20 cellular contexts compared by ENCODE assay signal in the genomic region with DNA sequence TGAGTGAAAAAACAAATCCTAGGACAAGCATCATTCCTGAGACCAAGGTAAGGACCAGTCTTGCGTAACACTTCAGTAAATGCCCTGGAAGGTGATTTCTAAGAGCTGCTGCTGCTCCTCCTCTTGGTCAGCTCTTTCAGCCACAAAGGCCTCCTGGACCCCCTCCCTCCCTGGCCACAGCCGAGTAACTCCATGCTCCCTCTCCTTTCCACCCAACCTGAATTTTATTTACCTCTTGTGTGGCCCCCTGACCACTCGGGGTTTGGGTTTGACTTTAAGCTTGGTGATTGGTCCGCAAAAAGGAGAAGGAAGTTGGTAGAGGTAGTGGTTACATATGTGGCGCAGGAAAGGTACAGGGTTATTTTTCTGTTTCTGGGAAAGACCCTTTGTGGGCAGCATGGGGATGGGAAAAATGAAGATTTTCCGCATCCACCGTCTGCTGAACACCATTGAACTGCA. TPM values are rescaled to one million over a fixed set of nuclear protein-coding genes. Genes with fewer than 3 reads are reported as not detected.
DNase-seq lines count a peak whose midpoint lies in the region; TF ChIP-seq lines count a peak whose summit lies in the region.
"Had no signal": no experiment of that assay in that cellular context is flagged by ENCODE, and none has a peak within 500 bp of the region (broad histone marks: within the 10 kb centered on the region; RNA-seq: fewer than 3 reads in every experiment).

No MANE protein-coding gene starts in this region.

- H4K20me1 ChIP-seq in osteoblast (ENCODE audit: insufficient read depth, low read length): no peaks in the 10 kb centered on the region

- H3K27me3 ChIP-seq in H7 (ENCODE audit: control insufficient read depth, insufficient read depth, low read length) (no peaks in the 10 kb centered on the region; the same call in 1 of the 2 replicates), osteoblast (ENCODE audit: insufficient read depth, low read length) (no peaks in the 10 kb centered on the region), BE2C (no peaks in the 10 kb centered on the region)
- H3K27me3 ChIP-seq: heart left ventricle had no signal

- no peak for TF ChIP-seq CTCF in GM12865 (IDR thresholded peaks at IDR 0.05; ENCODE audit: insufficient read depth, low read depth, low read length, missing control alignments)
- no peak for TF ChIP-seq CTCF in osteoblast (IDR thresholded peaks at IDR 0.05; ENCODE audit: extremely low read depth, low read depth, low read length)
- TF ChIP-seq CTCF in BE2C (IDR thresholded peaks at IDR 0.05; ENCODE audit: low read depth, low read length): no peak

- H3K4me2 ChIP-seq in osteoblast (ENCODE audit: insufficient read depth, low read length): no peak overlapping the region

- H3K79me2 ChIP-seq in osteoblast (ENCODE audit: insufficient read depth, low read length): peaks cover 15% of the 10 kb centered on the region

- H3K27ac ChIP-seq in osteoblast (ENCODE audit: low read depth, low read length): no peak overlapping the region

- H3K4me1 ChIP-seq in osteoblast (ENCODE audit: insufficient read depth, low read length) (peaks cover 5% of the 10 kb centered on the region), BE2C (no peaks in the 10 kb centered on the region)

- H2AFZ ChIP-seq in osteoblast (ENCODE audit: low read length): no peak overlapping the region

- H3K36me3 ChIP-seq in H7 (replicated peaks; ENCODE audit: control insufficient read depth, insufficient read depth, low read length) (no peaks in the 10 kb centered on the region), osteoblast (ENCODE audit: insufficient read depth, low read length) (peaks cover 65% of the 10 kb centered on the region), BE2C (no peaks in the 10 kb centered on the region)

- no peak overlapping the region for H3K4me3 ChIP-seq in GM12865 (ENCODE audit: low read depth, low read length)
- no peak overlapping the region for H3K4me3 ChIP-seq in H7 (ENCODE audit: insufficient read depth, low read depth, low read length)
- no peak overlapping the region for H3K4me3 ChIP-seq in osteoblast (ENCODE audit: insufficient read depth, low read length)
- H3K4me3 ChIP-seq in BE2C (ENCODE audit: low read depth, low read length): no peak overlapping the region
- H3K4me3 ChIP-seq: heart left ventricle, skin epidermis had no signal

- peak; percentile 61 for DNase-seq in GM12865 (ENCODE audit: low read depth)
- peak; percentile 53 for DNase-seq in H7
- DNase-seq in UCSD-AML1 (lab: John Stamatoyannopoulos, UW; ENCODE audit: unreplicated experiment): peak; percentile 47
- peak; percentile 55 for DNase-seq in osteoblast (ENCODE audit: insufficient read length, low spot score, missing footprints)
- no peak for DNase-seq in Ammon's horn (ENCODE audit: low spot score)
- no peak for DNase-seq in NCI-H2107 (lab: John Stamatoyannopoulos, UW)
- no peak for DNase-seq in BE2C
- DNase-seq: activated CD4-positive, alpha-beta memory T cell treated with anti-CD3 and anti-CD28 coated beads for 36 hours; activated naive CD4-positive, alpha-beta T cell treated with Interleukin-2 at 50 U/mL for 16 hours; activated T-cell treated with anti-CD3 and anti-CD28 coated beads, Interleukin-2, amount 50 U/mL, for 1 hour; endodermal cell; immature natural killer cell; mammary epithelial cell; NCI-H187; NCI-H510A treated with DMSO at 0.1 percent for 48 hours; stimulated activated CD4-positive, alpha-beta T cell treated with anti-CD3 and anti-CD28 coated beads, Interleukin-4, amount 100 ng/mL, for 1 hour; T-cell had no signal

- H3K9me3 ChIP-seq in osteoblast (ENCODE audit: low read depth, low read length): no peaks in the 10 kb centered on the region
- H3K9me3 ChIP-seq in BE2C: no peaks in the 10 kb centered on the region
- H3K9me3 ChIP-seq: heart left ventricle had no signal

RNA-seq across cellular contexts. Expression of gene HTRA2, which starts 9.2 kb away (rescaled TPM):
- total RNA-seq in H7 (2014; rRNA removed; shearing (Covaris generic)): 27.0 and 39.6 TPM in 2 replicates
- 51.8 and 53.6 TPM in 2 replicates for total RNA-seq in osteoblast
- polyA plus RNA-seq in BE2C (2012; ENCODE audit: insufficient read depth, insufficient read length, low read depth): 52.4 TPM

RNA-seq across cellular contexts. Expression of gene AUP1, which starts 9.4 kb away (rescaled TPM):
- 99.5 and 105 TPM in 2 replicates for total RNA-seq in H7 (2014; rRNA removed; shearing (Covaris generic))
- total RNA-seq in osteoblast: 82.9 and 86.3 TPM in 2 replicates
- 222 TPM for polyA plus RNA-seq in BE2C (2012; ENCODE audit: insufficient read depth, insufficient read length, low read depth)

RNA-seq across cellular contexts. Expression of gene DQX1, which starts 12.9 kb away (rescaled TPM):
- 0.10 and 0.78 TPM in 2 replicates for total RNA-seq in H7 (2014; rRNA removed; shearing (Covaris generic))
- not detected in 2 replicates for total RNA-seq in osteoblast
- 15.8 TPM for polyA plus RNA-seq in BE2C (2012; ENCODE audit: insufficient read depth, insufficient read length, low read depth)
- total RNA-seq: heart left ventricle, subcutaneous adipose tissue had no signal
- polyA plus RNA-seq: heart left ventricle, immature natural killer cell had no signal

RNA-seq across cellular contexts. Expression of gene LOXL3, which starts 14.8 kb away (rescaled TPM):
- 6.6 and 7.7 TPM in 2 replicates for total RNA-seq in H7 (2014; rRNA removed; shearing (Covaris generic))
- total RNA-seq in osteoblast: 64.8 and 97.4 TPM in 2 replicates
- polyA plus RNA-seq in BE2C (2012; ENCODE audit: insufficient read depth, insufficient read length, low read depth): 15.9 TPM

RNA-seq across cellular contexts. Expression of gene DOK1, which starts 15.6 kb away (rescaled TPM):
- 4.9 and 6.9 TPM in 2 replicates for total RNA-seq in H7 (2014; rRNA removed; shearing (Covaris generic))
- total RNA-seq in osteoblast: 89.8 and 93.1 TPM in 2 replicates
- polyA plus RNA-seq in BE2C (2012; ENCODE audit: insufficient read depth, insufficient read length, low read depth): 5.1 TPM

Comparison
In these comparisons a context has a peak if more than half of its experiments do, and no peak if none do; other contexts are left out.
1. DNase-seq: peak in GM12865 (single experiment), H7 (single experiment), UCSD-AML1 (single experiment) and osteoblast (single experiment); none in Ammon's horn (single experiment), NCI-H2107 (single experiment) and BE2C (single experiment).